ENCODE assay signal across 15 cellular contexts in the genomic region with DNA sequence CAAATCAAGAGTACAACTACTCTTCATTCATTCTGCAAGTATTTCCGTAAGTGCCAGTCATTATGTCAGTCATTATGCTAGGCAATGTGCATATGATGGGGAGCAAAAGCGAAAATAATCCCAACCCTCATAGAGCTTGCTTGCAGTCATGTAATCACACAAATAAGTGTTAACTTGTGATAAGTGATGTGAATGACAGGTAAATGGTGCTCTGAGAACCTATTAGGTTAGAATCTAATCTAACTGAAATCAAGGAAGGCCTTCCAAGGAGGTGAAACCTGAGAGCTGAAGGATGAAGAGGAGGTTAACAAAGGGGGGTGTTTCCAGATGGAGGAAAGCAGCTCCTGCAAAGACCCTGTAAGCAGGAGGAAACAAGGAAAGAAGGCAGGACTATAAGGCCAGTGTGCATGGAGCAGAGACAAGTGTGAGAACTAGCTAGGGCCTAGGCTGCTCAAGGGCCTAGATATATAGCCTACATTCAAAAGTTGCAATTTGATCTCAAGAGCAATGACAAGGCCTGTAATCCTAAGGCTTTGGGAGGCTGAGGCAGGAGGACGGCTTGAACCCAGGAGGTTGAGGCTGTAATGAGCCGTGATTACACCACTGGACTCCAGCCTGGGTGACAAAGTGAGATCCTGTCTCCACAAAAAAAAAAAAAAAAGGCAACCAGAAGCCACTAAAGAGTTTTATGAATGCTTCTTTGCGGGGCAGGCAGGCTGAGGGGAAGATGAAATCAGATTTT. TPM values are rescaled to one million over a fixed set of nuclear protein-coding genes. Genes with fewer than 3 reads are reported as not detected.
A peak's percentile ranks its signal among the peaks of the same experiment; 100 is the strongest.
DNase-seq lines count a peak whose midpoint lies in the region; ATAC-seq, FAIRE-seq and TF ChIP-seq lines count a peak whose summit lies in the region.
"Had no signal": no experiment of that assay in that cellular context is flagged by ENCODE, and none has a peak within 500 bp of the region (broad histone marks: within the 10 kb centered on the region; RNA-seq: fewer than 3 reads in every experiment).

No MANE protein-coding gene starts in this region.

- H3K27me3 ChIP-seq in CD4-positive, alpha-beta memory T cell (ENCODE audit: insufficient read depth, low read length): no peaks in the 10 kb centered on the region
- no peaks in the 10 kb centered on the region for H3K27me3 ChIP-seq in K562 (ENCODE audit: control insufficient read depth in 2 of 2, insufficient read depth in 2 of 2, low read length in 2 of 2)
- H3K27me3 ChIP-seq: breast epithelium, gastroesophageal sphincter, ovary, suprapubic skin had no signal

- CTCF ChIA-PET in CD4-positive, alpha-beta memory T cell (lab: Charles Lee; ENCODE audit: partially characterized antibody): interaction anchor here (2.3 kb wide), 1 partner anchor 23 kb away, joined by 8 read pairs; no protein-coding TSS in a partner anchor
- CTCF ChIA-PET in HEK293T (lab: Yijun Ruan, JAX) (no interaction called here), K562 (lab: Yijun Ruan, JAX; ENCODE audit: low intra/inter-chr PET ratio) (no interaction called here)

- DNase-seq in CD4-positive, alpha-beta memory T cell: no peak
- no peak for DNase-seq in HEK293T (ENCODE audit: extremely low spot score)
- DNase-seq in K562 (ENCODE audit: extremely low read depth in 1 of 4, low spot score in 3 of 4): no peak
- DNase-seq in naive B cell: no peak
- no peak for DNase-seq in DMS 273 (lab: John Stamatoyannopoulos, UW; ENCODE audit: unreplicated experiment)
- no peak for DNase-seq in GM10266 (ENCODE audit: extremely low spot score)
- no peak for DNase-seq in hepatic stellate cell (ENCODE audit: low spot score)
- DNase-seq: left ventricle myocardium superior, ovary had no signal

- WGBS in K562 (ENCODE audit: insufficient coverage, low coverage, missing lambda C conversion rate): 73% methylated on average over 5 of the region's 5 CpGs

- peaks cover 63% of the 10 kb centered on the region for H3K79me2 ChIP-seq in K562 (ENCODE audit: control insufficient read depth, insufficient read depth, low read length)

- peaks cover 0 to 10% of the 10 kb centered on the region in 2 donors for H3K36me3 Mint-ChIP-seq in CD4-positive, alpha-beta memory T cell
- H3K36me3 Mint-ChIP-seq in naive B cell: no peaks in the 10 kb centered on the region

- no peak for TF ChIP-seq EP300 in K562 (IDR thresholded peaks at IDR 0.05; ENCODE audit: low read length)

- peaks cover 25% of the 10 kb centered on the region for H3K4me1 ChIP-seq in CD4-positive, alpha-beta memory T cell (ENCODE audit: insufficient read depth, low read length)
- peaks cover 7 to 13% of the 10 kb centered on the region in 2 experiments; a peak in 3 of 5 replicates for H3K4me1 ChIP-seq in K562 (replicated peaks in 1 of 2; ENCODE audit: control insufficient read depth in 2 of 2, insufficient read depth in 2 of 2, low read length in 2 of 2)
- H3K4me1 ChIP-seq: breast epithelium had no signal

- peak overlapping the region in 6 of 7 donors; percentile 32 to 89 (median 56) for H3K27ac Mint-ChIP-seq in CD4-positive, alpha-beta memory T cell
- peak overlapping the region in 5 of 6 donors; percentile 1 to 91 (median 71) for H3K27ac Mint-ChIP-seq in naive B cell

- no peak overlapping the region for H3K9ac ChIP-seq in K562 (ENCODE audit: insufficient read depth in 1 of 2, low read depth in 2 of 2, low read length in 2 of 2)

- H2AFZ ChIP-seq in K562 (ENCODE audit: low read depth, low read length): no peak overlapping the region

- H3K27me3 Mint-ChIP-seq in CD4-positive, alpha-beta memory T cell: no peaks in the 10 kb centered on the region
- H3K27me3 Mint-ChIP-seq in naive B cell: no peaks in the 10 kb centered on the region

- peaks cover 27 to 40% (median 33%) of the 10 kb centered on the region in 4 donors for H3K4me1 Mint-ChIP-seq in CD4-positive, alpha-beta memory T cell
- H3K4me1 Mint-ChIP-seq in naive B cell: peaks cover 14 to 36% (median 34%) of the 10 kb centered on the region in 3 donors

- no peak for FAIRE-seq in K562 (lab: Jason Lieb, UNC)
- FAIRE-seq: endometrium had no signal

- intact Hi-C loops in CD4-positive, alpha-beta memory T cell (cut with micrococcal nuclease): loop anchor here (10.0 kb wide), 1 partner anchor 59 kb away; no protein-coding TSS in a partner anchor
- intact Hi-C loops in K562 (cut with micrococcal nuclease): no loop called here

- H3K9me1 ChIP-seq in K562 (ENCODE audit: control insufficient read depth, insufficient read depth, low read length): peaks cover 5% of the 10 kb centered on the region

- no TSS peak for BruUV-seq in K562 (replicated peaks; lab: Mats Ljungman, UMichigan)

- POLR2A ChIA-PET in CD4-positive, alpha-beta memory T cell (lab: Charles Lee; ENCODE audit: partially characterized antibody): interaction anchor here (1.0 to 1.1 kb wide), 2 partner anchors 33 to 67 kb away, joined by 3 to 5 read pairs; no protein-coding TSS in a partner anchor
- POLR2A ChIA-PET in HEK293T (lab: Yijun Ruan, JAX) (interaction anchor here (0.8 to 1.9 kb wide), 2 partner anchors 120 to 205 kb away, joined by 3 to 6 read pairs; partner anchors contain the start of gene MAN2C1), K562 (lab: Yijun Ruan, JAX) (interaction anchor here (0.7 to 1.5 kb wide), 2 partner anchors 8 to 122 kb away, joined by 3 to 4 read pairs; partner anchors contain the start of gene SIN3A)

- no peak; the same call in 2 of the 3 replicates for ATAC-seq in K562
- no peak for ATAC-seq in naive B cell (ENCODE audit: low read depth in 2 of 2)
- ATAC-seq in GM18505 (IDR thresholded peaks at IDR 0.05; ENCODE audit: unreplicated experiment): no peak
- ATAC-seq: gastroesophageal sphincter, left ventricle myocardium superior had no signal

- no peaks in the 10 kb centered on the region for H4K20me1 ChIP-seq in K562 (replicated peaks; ENCODE audit: control insufficient read depth, insufficient read depth, low read length)

- H3K9me3 Mint-ChIP-seq in CD4-positive, alpha-beta memory T cell: no peaks in the 10 kb centered on the region
- no peaks in the 10 kb centered on the region for H3K9me3 Mint-ChIP-seq in naive B cell

- in situ Hi-C loops in K562 (cut with MboI): no loop called here

- no peak for TF ChIP-seq RAD21 in K562 (CRISPR knock-in tag; conservative IDR thresholded peaks at IDR 0.05 in 1 of 2, IDR thresholded peaks at IDR 0.05 in 1 of 2)

- H3K4me3 Mint-ChIP-seq in CD4-positive, alpha-beta memory T cell: peak overlapping the region in 4 of 8 donors; percentile 1 to 11 (median 8)
- H3K4me3 Mint-ChIP-seq in naive B cell: peak overlapping the region in 1 of 8 donors; percentile 2

- TF ChIP-seq CTCF in K562 (IDR thresholded peaks at IDR 0.05 in 2 of 3, conservative IDR thresholded peaks at IDR 0.05 in 1 of 3; ENCODE audit: insufficient read depth in 2 of 3, low read depth in 1 of 3, low read length in 3 of 3) (no peak), GM10266 (IDR thresholded peaks at IDR 0.05; ENCODE audit: control insufficient read depth, insufficient read depth, low read depth, missing control alignments) (no peak)

- no peak overlapping the region for H3K27ac ChIP-seq in CD4-positive, alpha-beta memory T cell (ENCODE audit: low read depth, low read length)
- 0 out of 3 replicates have a peak overlapping the region, but pooled peaks have one; percentile 14 for H3K27ac ChIP-seq in K562 (ENCODE audit: extremely low read depth, low read depth, low read length)
- H3K27ac ChIP-seq: breast epithelium, C4-2B, gastroesophageal sphincter, ovary, suprapubic skin had no signal

- H3K4me3 ChIP-seq in CD4-positive, alpha-beta memory T cell (ENCODE audit: low read length in 2 of 2): no peak overlapping the region
- H3K4me3 ChIP-seq in K562: no peak overlapping the region
- H3K4me3 ChIP-seq: breast epithelium, gastroesophageal sphincter, ovary, suprapubic skin had no signal

- no peak for TF ChIP-seq POLR2A in K562 (conservative IDR thresholded peaks at IDR 0.05)
- TF ChIP-seq POLR2A in GM18505 (IDR thresholded peaks at IDR 0.05; ENCODE audit: borderline replicate concordance, extremely low read depth, insufficient read depth, insufficient read length): no peak

- no peaks in the 10 kb centered on the region for H3K36me3 ChIP-seq in CD4-positive, alpha-beta memory T cell (ENCODE audit: insufficient read depth, low read length)
- peaks cover 8% of the 10 kb centered on the region; the same call in 1 of the 3 replicates for H3K36me3 ChIP-seq in K562 (ENCODE audit: control insufficient read depth, insufficient read depth, low read length)
- H3K36me3 ChIP-seq: breast epithelium, gastroesophageal sphincter, ovary, suprapubic skin had no signal

- H3K4me2 ChIP-seq in K562 (ENCODE audit: insufficient read depth, low read length): no peak overlapping the region

- H3K9me3 ChIP-seq in CD4-positive, alpha-beta memory T cell (ENCODE audit: control insufficient read depth in 1 of 2, low read length in 2 of 2): no peaks in the 10 kb centered on the region
- H3K9me3 ChIP-seq in K562 (replicated peaks; ENCODE audit: control insufficient read depth, insufficient read depth, low read depth, low read length): no peaks in the 10 kb centered on the region
- H3K9me3 ChIP-seq: breast epithelium, gastroesophageal sphincter, ovary, suprapubic skin had no signal

RNA-seq across cellular contexts. Expression of gene PTPN9, which starts 5.3 kb away (rescaled TPM):
- 10 to 100 TPM; 15.9 to 16.6 TPM for total RNA-seq in CD4-positive, alpha-beta memory T cell
- 10 to 100 TPM; 26.5 to 31.7 TPM for polyA plus RNA-seq in CD4-positive, alpha-beta memory T cell
- total RNA-seq in K562 (2011; cell fraction: chromatin; rRNA removed; ENCODE audit: low replicate concordance): 24.8 and 25.7 TPM in 2 replicates
- total RNA-seq in K562 (2011; cell fraction: nucleolus; rRNA removed): 11.2 and 13.5 TPM in 2 replicates
- 19.7 and 25.1 TPM in 2 replicates for total RNA-seq in K562 (2011; cell fraction: nucleoplasm; rRNA removed)
- 7.4 and 14.4 TPM in 2 replicates for total RNA-seq in K562 (2014; rRNA removed)
- total RNA-seq in K562 (2014; rRNA removed; fragmentation: Illumina TruSeq; extraction: Trizol): 14.2 and 16.6 TPM in 2 replicates
- 15.4 and 16.5 TPM in 2 replicates for total RNA-seq in K562 (2015; rRNA removed; fragmentation: Illumina TruSeq; extraction: Trizol)
- total RNA-seq in K562 (2021): 17.1 and 20.4 TPM in 2 replicates
- 22.3 and 24.0 TPM in 2 replicates for polyA plus RNA-seq in K562 (2011; rRNA removed)
- polyA plus RNA-seq in K562 (2011; cell fraction: cytosol; rRNA removed): 31.5 and 33.8 TPM in 2 replicates
- 11.1 and 14.2 TPM in 2 replicates for polyA plus RNA-seq in K562 (2011; cell fraction: nucleus; rRNA removed)
- polyA plus RNA-seq in K562 (2012): 15.8 and 27.6 TPM in 2 replicates
- 17.7 and 19.7 TPM in 2 replicates for polyA plus RNA-seq in K562 (2014; fragmentation: Illumina TruSeq; extraction: Trizol)
- 1 to 10 TPM; 5.0 to 6.3 TPM for polyA plus RNA-seq in K562 (2014; fragmentation: Nextera tagmentation; extraction: Ambion mirVana)
- 11.3 and 12.4 TPM in 2 replicates for polyA plus RNA-seq in K562 (2014; rRNA removed)
- polyA minus RNA-seq in K562 (2011; rRNA and poly(A)+ RNA removed): 35.0 and 36.0 TPM in 2 replicates
- 12.7 and 14.1 TPM in 2 replicates for polyA minus RNA-seq in K562 (2011; cell fraction: cytosol; rRNA and poly(A)+ RNA removed)
- 3.4 and 8.6 TPM in 2 replicates for polyA minus RNA-seq in K562 (2011; cell fraction: nucleus; rRNA and poly(A)+ RNA removed)
- polyA plus RNA-seq in naive B cell (ENCODE audit: low read depth in 6 of 6): 10 to 100 TPM in 5 of 6 donors, 1 to 10 TPM in 1; 9.7 to 24.7 (median 15.9) TPM

RNA-seq across cellular contexts. Expression of gene SNUPN, which starts 51.7 kb away (rescaled TPM):
- total RNA-seq in CD4-positive, alpha-beta memory T cell: 10 to 100 TPM; 21.0 to 23.5 TPM
- polyA plus RNA-seq in CD4-positive, alpha-beta memory T cell: 10 to 100 TPM; 25.2 to 35.2 TPM
- 34.5 and 36.5 TPM in 2 replicates for total RNA-seq in K562 (2011; cell fraction: chromatin; rRNA removed; ENCODE audit: low replicate concordance)
- total RNA-seq in K562 (2011; cell fraction: nucleolus; rRNA removed): 19.9 and 23.8 TPM in 2 replicates
- 23.1 and 26.6 TPM in 2 replicates for total RNA-seq in K562 (2011; cell fraction: nucleoplasm; rRNA removed)
- total RNA-seq in K562 (2014; rRNA removed): 32.2 and 33.0 TPM in 2 replicates
- 39.5 and 41.6 TPM in 2 replicates for total RNA-seq in K562 (2014; rRNA removed; fragmentation: Illumina TruSeq; extraction: Trizol)
- 36.9 and 40.0 TPM in 2 replicates for total RNA-seq in K562 (2015; rRNA removed; fragmentation: Illumina TruSeq; extraction: Trizol)
- total RNA-seq in K562 (2021): 36.6 and 38.3 TPM in 2 replicates
- polyA plus RNA-seq in K562 (2011; rRNA removed): 29.7 and 38.4 TPM in 2 replicates
- 17.4 and 23.6 TPM in 2 replicates for polyA plus RNA-seq in K562 (2011; cell fraction: cytosol; rRNA removed)
- 17.4 and 19.5 TPM in 2 replicates for polyA plus RNA-seq in K562 (2011; cell fraction: nucleus; rRNA removed)
- polyA plus RNA-seq in K562 (2012): 29.0 and 35.1 TPM in 2 replicates
- 40.9 and 45.0 TPM in 2 replicates for polyA plus RNA-seq in K562 (2014; fragmentation: Illumina TruSeq; extraction: Trizol)
- polyA plus RNA-seq in K562 (2014; fragmentation: Nextera tagmentation; extraction: Ambion mirVana): 10 to 100 TPM; 69.3 to 78.3 TPM
- 38.0 and 42.5 TPM in 2 replicates for polyA plus RNA-seq in K562 (2014; rRNA removed)
- polyA minus RNA-seq in K562 (2011; rRNA and poly(A)+ RNA removed): 35.1 and 36.0 TPM in 2 replicates
- 16.3 and 20.6 TPM in 2 replicates for polyA minus RNA-seq in K562 (2011; cell fraction: cytosol; rRNA and poly(A)+ RNA removed)
- 10.6 and 18.4 TPM in 2 replicates for polyA minus RNA-seq in K562 (2011; cell fraction: nucleus; rRNA and poly(A)+ RNA removed)
- 10 to 100 TPM; 17.0 to 27.9 (median 22.5) TPM for polyA plus RNA-seq in naive B cell (ENCODE audit: low read depth in 6 of 6)
